ENCODE assay signal across 10 cellular contexts in the genomic region with DNA sequence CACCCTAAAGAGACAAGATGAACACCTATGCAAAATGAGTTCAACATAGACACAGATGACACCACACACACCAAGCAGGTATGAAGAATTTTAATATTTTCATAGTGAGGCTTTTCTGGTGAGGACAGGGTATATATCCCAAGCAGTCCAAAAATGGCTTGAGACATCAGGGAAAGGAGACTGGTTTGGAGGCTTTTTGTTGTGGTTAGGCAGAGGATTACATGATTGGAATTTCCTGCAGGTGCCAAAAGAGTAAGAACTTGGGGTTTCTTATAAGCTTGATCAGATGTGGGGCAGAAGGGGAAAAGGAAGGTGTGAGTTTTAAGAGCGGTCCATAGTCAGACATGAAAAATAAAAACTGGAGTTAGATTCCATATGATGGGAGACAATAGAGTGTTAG.
"Had no signal": no experiment of that assay in that cellular context is flagged by ENCODE, and none has a peak within 500 bp of the region (broad histone marks: within the 10 kb centered on the region; RNA-seq: fewer than 3 reads in every experiment).

No MANE protein-coding gene starts in this region.

- H3K4me1 Mint-ChIP-seq: GM23338, H9 had no signal

- H3K27ac Mint-ChIP-seq: GM23338 had no signal

- H3K27ac ChIP-seq: HL-60 had no signal

- H3K4me3 ChIP-seq: GM23338, K562 had no signal

- FAIRE-seq: H1, H54, HTR-8/SVneo, K562 had no signal

- H3K4me3 Mint-ChIP-seq: GM23338, H9 had no signal

- H3K4me2 ChIP-seq: GM23338 had no signal

- ATAC-seq: GM23338, K562 had no signal

- H2AFZ ChIP-seq: GM23338 had no signal

- H3K9me3 Mint-ChIP-seq: GM23338, H9 had no signal

- DNase-seq: H9, HCEC 1CT, IMR-90, KG1 had no signal
